Comparison of ENCODE assay signal across 1 cellular context in the genomic region with DNA sequence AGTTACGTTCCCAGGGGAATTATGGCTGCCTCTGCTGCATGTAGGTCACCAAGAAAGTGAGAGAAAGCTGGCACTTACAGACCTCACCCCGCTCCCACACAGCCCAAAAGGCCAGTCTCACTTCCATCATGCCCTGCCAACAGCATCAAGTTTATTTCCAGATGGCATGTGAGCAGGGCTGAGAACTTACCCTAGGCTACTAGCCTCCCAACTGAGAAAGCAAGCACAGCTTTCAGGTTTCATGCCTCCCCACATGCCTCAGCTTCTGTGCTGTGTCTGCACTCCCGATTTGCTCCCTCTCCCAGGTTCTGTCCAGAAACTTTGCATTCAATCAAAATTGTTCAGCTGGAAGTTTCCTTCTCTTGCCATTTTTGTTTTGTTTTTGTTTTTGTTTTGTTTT.
TF ChIP-seq lines count a peak whose summit lies in the region.

No MANE protein-coding gene starts in this region.

TF ChIP-seq in H1, 55 proteins besides CTCF, POLR2A, EP300 and RAD21 (continued from another document):
- TF ChIP-seq BACH1 (IDR thresholded peaks at IDR 0.05; ENCODE audit: low read length): no peak
- no peak for TF ChIP-seq BCL11A (IDR thresholded peaks at IDR 0.05; ENCODE audit: low read depth in 2 of 2, low read length in 2 of 2)
TF ChIP-seq in H1: peak in this region for 0.
